Comparison of ENCODE assay signal across 1 cellular context in genomic region chr6:31350551-31350950, GRCh38.
TF ChIP-seq lines count a peak whose summit lies in the region.

No MANE protein-coding gene starts in this region.

TF ChIP-seq in GM12891, 5 proteins besides CTCF, POLR2A, EP300 and RAD21:
- TF ChIP-seq TAF1 (IDR thresholded peaks at IDR 0.05; ENCODE audit: low read depth, low read length) (no peak), PAX5 (IDR thresholded peaks at IDR 0.05; ENCODE audit: insufficient read depth, low read length, severe bottlenecking) (no peak), POU2F2 (IDR thresholded peaks at IDR 0.05; ENCODE audit: low read depth, low read length) (peak; percentile 97), POLR2AphosphoS5 (IDR thresholded peaks at IDR 0.05; ENCODE audit: low read depth, low read length) (no peak), SPI1 (IDR thresholded peaks at IDR 0.05; ENCODE audit: low read depth, low read length) (no peak)
